Comparison of ENCODE assay signal across 1 cellular context in the genomic region with DNA sequence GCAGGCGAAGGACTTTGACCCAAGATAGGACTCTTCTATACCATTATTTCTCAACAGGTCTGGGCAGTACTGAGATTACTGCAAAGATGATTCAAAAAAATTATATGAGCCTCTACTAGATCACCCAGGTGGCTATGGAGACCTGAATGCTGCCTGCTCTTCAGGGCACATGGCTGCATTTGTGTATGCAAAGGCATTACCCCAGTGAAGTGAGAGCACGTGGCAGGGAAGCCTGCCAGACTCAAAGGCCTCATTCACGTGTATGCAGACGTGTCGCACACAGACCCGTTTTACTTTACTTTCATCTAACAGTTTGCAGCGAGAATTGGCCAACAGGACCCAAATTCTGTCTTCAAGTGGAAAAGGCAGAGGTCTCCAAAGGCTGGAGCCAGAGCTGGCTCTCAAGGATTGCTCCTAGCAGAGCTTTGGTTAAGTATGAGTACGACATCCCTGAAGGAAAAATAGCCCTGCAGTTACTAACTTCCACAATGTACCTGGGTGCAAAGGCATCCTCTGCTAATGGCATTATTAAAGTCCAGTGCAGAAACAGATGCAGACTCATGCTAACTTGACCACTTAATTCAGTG.
A peak's percentile ranks its signal among the peaks of the same experiment; 100 is the strongest.
TF ChIP-seq lines count a peak whose summit lies in the region.

No MANE protein-coding gene starts in this region.

TF ChIP-seq in H1, 55 proteins besides CTCF, POLR2A, EP300 and RAD21:
- TF ChIP-seq FOSL1 (IDR thresholded peaks at IDR 0.05; ENCODE audit: insufficient read depth, low read depth, low read length) = no peak
- TF ChIP-seq, protein P1, sequence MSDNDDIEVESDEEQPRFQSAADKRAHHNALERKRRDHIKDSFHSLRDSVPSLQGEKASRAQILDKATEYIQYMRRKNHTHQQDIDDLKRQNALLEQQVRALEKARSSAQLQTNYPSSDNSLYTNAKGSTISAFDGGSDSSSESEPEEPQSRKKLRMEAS (IDR thresholded peaks at IDR 0.05) = peak; percentile 87
- TF ChIP-seq, protein P2, sequence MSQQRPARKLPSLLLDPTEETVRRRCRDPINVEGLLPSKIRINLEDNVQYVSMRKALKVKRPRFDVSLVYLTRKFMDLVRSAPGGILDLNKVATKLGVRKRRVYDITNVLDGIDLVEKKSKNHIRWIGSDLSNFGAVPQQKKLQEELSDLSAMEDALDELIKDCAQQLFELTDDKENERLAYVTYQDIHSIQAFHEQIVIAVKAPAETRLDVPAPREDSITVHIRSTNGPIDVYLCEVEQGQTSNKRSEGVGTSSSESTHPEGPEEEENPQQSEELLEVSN (IDR thresholded peaks at IDR 0.05) = peak; percentile 32; the same call in 1 of the 2 replicates
- no peak for TF ChIP-seq ASH2L (IDR thresholded peaks at IDR 0.05; ENCODE audit: low read length)
